17 cellular contexts compared by ENCODE assay signal in the genomic region with DNA sequence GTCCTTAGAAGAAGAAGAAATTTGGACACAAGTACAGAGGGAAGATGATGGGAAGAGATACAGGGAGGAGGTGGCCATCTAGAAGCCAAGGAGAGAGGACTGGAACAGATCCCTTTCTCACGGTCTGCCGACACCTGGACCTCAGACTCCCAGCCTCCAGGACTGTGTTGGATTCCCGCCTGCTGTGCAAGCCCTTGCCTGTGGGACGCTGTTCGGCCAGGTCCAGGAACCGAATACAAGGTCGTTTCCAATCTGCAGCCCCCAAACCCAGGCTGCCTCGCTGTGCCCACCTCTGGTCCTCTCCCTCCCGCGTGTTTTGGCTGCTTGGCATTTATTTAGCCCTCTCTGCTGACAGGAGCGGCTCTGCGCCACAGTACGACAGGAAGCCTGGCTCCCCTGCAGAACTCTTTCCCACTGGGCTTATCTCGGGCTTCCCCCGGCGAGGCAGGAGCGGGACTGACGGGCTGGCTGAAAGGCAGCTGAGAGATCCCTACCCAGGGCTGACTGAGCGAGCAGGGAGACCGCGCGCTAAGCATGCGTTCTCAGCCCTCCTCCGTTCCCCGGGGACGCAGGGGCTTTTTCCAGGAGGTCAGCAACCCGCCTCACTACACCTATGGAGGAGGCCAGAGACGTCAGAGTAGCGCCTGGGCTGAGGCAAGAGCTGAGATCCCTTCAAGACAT.
A peak's percentile ranks its signal among the peaks of the same experiment; 100 is the strongest.
DNase-seq lines count a peak whose midpoint lies in the region; ATAC-seq and TF ChIP-seq lines count a peak whose summit lies in the region.
"Had no signal": no experiment of that assay in that cellular context is flagged by ENCODE, and none has a peak within 500 bp of the region (broad histone marks: within the 10 kb centered on the region; RNA-seq: fewer than 3 reads in every experiment).

No MANE protein-coding gene starts in this region.

- H3K9me3 Mint-ChIP-seq in stimulated activated naive CD8-positive, alpha-beta T cell treated with anti-CD3 and anti-CD28 coated beads, Interleukin-15, amount 100 ng/mL, for 72 hours = no peaks in the 10 kb centered on the region
- H3K9me3 Mint-ChIP-seq in stimulated activated effector memory CD8-positive, alpha-beta T cell treated with anti-CD3 and anti-CD28 coated beads, Interleukin-12 subunit alpha, Interleukin-12 subunit beta, amount 100 ng/mL, for 72 hours = no peaks in the 10 kb centered on the region
- H3K9me3 Mint-ChIP-seq: CD8-positive, alpha-beta T cell had no signal

- no peak overlapping the region for H3K27ac Mint-ChIP-seq in stimulated activated naive CD8-positive, alpha-beta T cell treated with anti-CD3 and anti-CD28 coated beads, Interleukin-15, amount 100 ng/mL, for 72 hours
- no peak overlapping the region for H3K27ac Mint-ChIP-seq in stimulated activated effector memory CD8-positive, alpha-beta T cell treated with anti-CD3 and anti-CD28 coated beads, Interleukin-12 subunit alpha, Interleukin-12 subunit beta, amount 100 ng/mL, for 72 hours
- H3K27ac Mint-ChIP-seq: CD8-positive, alpha-beta T cell; HFFc6 had no signal

- no peak overlapping the region for H3K4me3 Mint-ChIP-seq in stimulated activated naive CD8-positive, alpha-beta T cell treated with anti-CD3 and anti-CD28 coated beads, Interleukin-15, amount 100 ng/mL, for 72 hours
- no peak overlapping the region for H3K4me3 Mint-ChIP-seq in stimulated activated effector memory CD8-positive, alpha-beta T cell treated with anti-CD3 and anti-CD28 coated beads, Interleukin-12 subunit alpha, Interleukin-12 subunit beta, amount 100 ng/mL, for 72 hours
- H3K4me3 Mint-ChIP-seq: CD8-positive, alpha-beta T cell; HFFc6 had no signal

- peaks cover 0 to 4% of the 10 kb centered on the region in 2 donors for H3K9me3 ChIP-seq in right atrium auricular region
- H3K9me3 ChIP-seq: BLaER1 had no signal

- H3K36me3 Mint-ChIP-seq in stimulated activated effector memory CD8-positive, alpha-beta T cell treated with anti-CD3 and anti-CD28 coated beads, Interleukin-12 subunit alpha, Interleukin-12 subunit beta, amount 100 ng/mL, for 72 hours = no peaks in the 10 kb centered on the region
- H3K36me3 Mint-ChIP-seq: CD8-positive, alpha-beta T cell had no signal

- peaks cover 17% of the 10 kb centered on the region for H3K27me3 Mint-ChIP-seq in stimulated activated naive CD8-positive, alpha-beta T cell treated with anti-CD3 and anti-CD28 coated beads, Interleukin-15, amount 100 ng/mL, for 72 hours

- no peaks in the 10 kb centered on the region for H3K36me3 ChIP-seq in right atrium auricular region
- H3K36me3 ChIP-seq: BLaER1 had no signal

- TF ChIP-seq CTCF in right atrium auricular region (IDR thresholded peaks at IDR 0.05) (no peak), coronary artery (IDR thresholded peaks at IDR 0.05) (no peak)

- intact Hi-C loops in Right ventricle myocardium superior (cut with DNase I) = no loop called here

- no peaks in the 10 kb centered on the region for H3K4me1 ChIP-seq in right atrium auricular region

- DNase-seq in Right ventricle myocardium superior = peak; percentile 53
- no peak for DNase-seq in right atrium auricular region (ENCODE audit: low spot score)
- no peak for DNase-seq in coronary artery (ENCODE audit: low spot score)
- DNase-seq in iPS-NIHi11 (ENCODE audit: low spot score) = peak; percentile 25
- DNase-seq in NCI-H2081 (lab: John Stamatoyannopoulos, UW) = no peak
- no peak for DNase-seq in stimulated activated naive CD8-positive, alpha-beta T cell treated with anti-CD3 and anti-CD28 coated beads, Interleukin-15, amount 100 ng/mL, for 72 hours
- no peak for DNase-seq in stimulated activated effector memory CD8-positive, alpha-beta T cell treated with anti-CD3 and anti-CD28 coated beads, Interleukin-12 subunit alpha, Interleukin-12 subunit beta, amount 100 ng/mL, for 72 hours (ENCODE audit: low spot score in 2 of 2)
- DNase-seq: CD8-positive, alpha-beta T cell; HFFc6; IMR-90; Kasumi-1; NCI-H1105; NCI-H187; NCI-H526 treated with DMSO at 0.1 percent for 48 hours; NK-92 treated with Interleukin-12 subunit alpha and Interleukin-12 subunit beta, amount 100 ng/mL, for 24 hours had no signal

- H3K27ac ChIP-seq in right atrium auricular region (no peak overlapping the region), coronary artery (no peak overlapping the region)
- H3K27ac ChIP-seq: BLaER1 had no signal

- no peaks in the 10 kb centered on the region for H3K27me3 ChIP-seq in right atrium auricular region
- H3K27me3 ChIP-seq: BLaER1 had no signal

- ATAC-seq in Right ventricle myocardium superior (ENCODE audit: poor library complexity) (peak; percentile 72), GM21737 (IDR thresholded peaks at IDR 0.05; ENCODE audit: unreplicated experiment) (no peak)
- no peak for ATAC-seq in stimulated activated naive CD8-positive, alpha-beta T cell treated with anti-CD3 and anti-CD28 coated beads, Interleukin-15, amount 100 ng/mL, for 72 hours
- no peak for ATAC-seq in stimulated activated effector memory CD8-positive, alpha-beta T cell treated with anti-CD3 and anti-CD28 coated beads, Interleukin-12 subunit alpha, Interleukin-12 subunit beta, amount 100 ng/mL, for 72 hours
- ATAC-seq: CD8-positive, alpha-beta T cell had no signal

- H3K4me1 Mint-ChIP-seq in stimulated activated naive CD8-positive, alpha-beta T cell treated with anti-CD3 and anti-CD28 coated beads, Interleukin-15, amount 100 ng/mL, for 72 hours = peaks cover under 1% of the 10 kb centered on the region
- no peaks in the 10 kb centered on the region for H3K4me1 Mint-ChIP-seq in stimulated activated effector memory CD8-positive, alpha-beta T cell treated with anti-CD3 and anti-CD28 coated beads, Interleukin-12 subunit alpha, Interleukin-12 subunit beta, amount 100 ng/mL, for 72 hours

- no peak overlapping the region for H3K4me3 ChIP-seq in right atrium auricular region
- peak overlapping the region; percentile 37 for H3K4me3 ChIP-seq in coronary artery
- H3K4me3 ChIP-seq: BLaER1 had no signal

Comparison
In these comparisons a context has a peak if more than half of its experiments do, and no peak if none do; other contexts are left out.
1. DNase-seq: peak in Right ventricle myocardium superior (single experiment) and iPS-NIHi11 (single experiment); none in right atrium auricular region (single experiment), coronary artery (single experiment), NCI-H2081 (0 of 2), stimulated activated naive CD8-positive, alpha-beta T cell treated with anti-CD3 and anti-CD28 coated beads, Interleukin-15, amount 100 ng/mL, for 72 hours (0 of 2) and stimulated activated effector memory CD8-positive, alpha-beta T cell treated with anti-CD3 and anti-CD28 coated beads, Interleukin-12 subunit alpha, Interleukin-12 subunit beta, amount 100 ng/mL, for 72 hours (0 of 2).